8 cellular contexts compared by ENCODE assay signal in the genomic region with DNA sequence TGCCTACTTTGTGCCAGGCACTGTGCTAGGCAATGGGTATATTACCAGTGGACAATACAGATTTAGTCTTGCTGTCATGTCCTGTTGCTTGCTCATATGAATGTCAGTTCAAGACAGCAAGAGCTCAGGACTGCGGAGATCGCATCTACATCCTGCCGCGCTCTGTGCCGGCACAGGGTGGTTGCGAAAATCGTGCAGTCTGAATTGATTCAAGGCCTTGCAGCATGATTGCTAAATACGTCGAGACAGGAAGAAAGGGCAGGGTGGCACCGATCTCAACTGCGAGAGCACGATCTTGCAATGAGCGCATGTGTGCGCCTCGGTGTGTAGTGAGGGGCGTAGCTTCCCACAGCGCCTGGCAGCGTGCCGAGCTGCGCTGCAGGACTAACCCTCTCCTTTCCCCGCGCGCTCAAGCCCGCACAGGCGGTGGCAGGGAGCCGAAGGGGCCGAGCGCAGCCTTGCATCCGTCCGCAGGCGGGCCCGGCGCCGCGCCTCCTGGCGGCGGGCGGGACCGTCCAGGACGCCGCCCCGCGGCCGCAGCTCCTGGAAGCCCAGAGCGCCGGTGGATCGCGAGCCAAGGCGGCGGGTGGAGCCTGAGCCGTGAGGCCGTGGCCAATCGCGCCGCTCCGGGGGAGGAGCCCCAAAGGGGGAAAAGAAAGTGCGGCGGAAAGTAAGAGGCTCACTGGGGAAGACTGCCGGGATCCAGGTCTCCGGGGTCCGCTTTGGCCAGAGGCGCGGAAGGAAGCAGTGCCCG. TPM values are rescaled to one million over a fixed set of nuclear protein-coding genes. Genes with fewer than 3 reads are reported as not detected.
DNase-seq lines count a peak whose midpoint lies in the region; ATAC-seq and TF ChIP-seq lines count a peak whose summit lies in the region.

Gene IL1RAP, plus strand, starts transcription at position 677 of the 754 bp plus-strand sequence. CDS start 50,205 bp downstream, outside the sequence.

- H2AK9ac ChIP-seq in IMR-90 (replicated peaks; ENCODE audit: low read depth, low read length, poor library complexity) = peak within 1 kb of the TSS; percentile 47

- H3K9me3 ChIP-seq in IMR-90 (ENCODE audit: control insufficient read depth, insufficient read depth, low read length) = no peaks in the 10 kb centered on the region

- peak; percentile 77 for TF ChIP-seq CTCF in IMR-90 (conservative IDR thresholded peaks at IDR 0.05; ENCODE audit: low read depth, low read length)

- H3K9me1 ChIP-seq in IMR-90 (ENCODE audit: insufficient read depth, low read length) = peaks cover 4% of the 10 kb centered on the region; the same call in 1 of the 2 replicates

- peak within 1 kb of the TSS; percentile 97 for H3K23ac ChIP-seq in IMR-90 (ENCODE audit: low read depth, low read length)

- peaks cover 7% of the 10 kb centered on the region; the same call in 1 of the 2 replicates for H3K4me1 ChIP-seq in IMR-90 (ENCODE audit: control insufficient read depth, insufficient read depth, low read length)

- H4K20me1 ChIP-seq in IMR-90 (ENCODE audit: insufficient read depth, low read length) = no peaks in the 10 kb centered on the region

- H3K27me3 Mint-ChIP-seq in activated T-helper 1 cell treated with anti-CD3 and anti-CD28 coated beads, Interleukin-12 subunit alpha, Interleukin-12 subunit beta, Interleukin-2, Interleukin-4 antibody, amounts not matched to agents 30 ng/mL and 10 ng/mL and 1 ng/mL, durations not matched to agents 14 hours and 24 hours and 36 hours (ENCODE audit: insufficient read depth) = peaks cover 3% of the 10 kb centered on the region
- no peaks in the 10 kb centered on the region for H3K27me3 Mint-ChIP-seq in naive thymus-derived CD8-positive, alpha-beta T cell
- peaks cover 4 to 12% of the 10 kb centered on the region in 2 donors for H3K27me3 Mint-ChIP-seq in stimulated activated naive B cell treated with anti-CD40 and anti-IgM and Interleukin-4, amounts not matched to agents 10 μg/mL and 1 μg/mL and 100 μg/mL, for 72 hours

- peak within 1 kb of the TSS; percentile 80 for H2BK5ac ChIP-seq in IMR-90 (ENCODE audit: low read depth, low read length, poor library complexity, severe bottlenecking)

- peak within 1 kb of the TSS; percentile 60 for H3K27ac ChIP-seq in IMR-90 (ENCODE audit: insufficient read depth, low read length)

- 5% methylated on average over 11 of the region's 64 CpGs; no CpG with 5 or more reads in 1 of the 2 experiments for WGBS in IMR-90 (ENCODE audit: extremely low coverage in 2 of 2, insufficient read length in 1 of 2), 2 experiments

- H3K14ac ChIP-seq in IMR-90 (replicated peaks; ENCODE audit: low read depth, low read length) = peak within 1 kb of the TSS; percentile 84

- H2BK15ac ChIP-seq in IMR-90 (ENCODE audit: low read depth, low read length) = no peak within 1 kb of the TSS

- peak within 1 kb of the TSS; percentile 96 for H3K4me2 ChIP-seq in IMR-90 (ENCODE audit: low read depth, low read length)

- H3K4me1 Mint-ChIP-seq in activated T-helper 1 cell treated with anti-CD3 and anti-CD28 coated beads, Interleukin-12 subunit alpha, Interleukin-12 subunit beta, Interleukin-2, Interleukin-4 antibody, amounts not matched to agents 30 ng/mL and 10 ng/mL and 1 ng/mL, durations not matched to agents 14 hours and 24 hours and 36 hours (ENCODE audit: low read depth) = peaks cover 49% of the 10 kb centered on the region
- peaks cover 16 to 45% (median 32%) of the 10 kb centered on the region in 4 donors for H3K4me1 Mint-ChIP-seq in naive thymus-derived CD8-positive, alpha-beta T cell
- peaks cover 15 to 28% of the 10 kb centered on the region in 2 donors for H3K4me1 Mint-ChIP-seq in stimulated activated naive B cell treated with anti-CD40 and anti-IgM and Interleukin-4, amounts not matched to agents 10 μg/mL and 1 μg/mL and 100 μg/mL, for 72 hours

- no peaks in the 10 kb centered on the region for H3K9me3 Mint-ChIP-seq in activated T-helper 1 cell treated with anti-CD3 and anti-CD28 coated beads, Interleukin-12 subunit alpha, Interleukin-12 subunit beta, Interleukin-2, Interleukin-4 antibody, amounts not matched to agents 30 ng/mL and 10 ng/mL and 1 ng/mL, durations not matched to agents 14 hours and 24 hours and 36 hours
- H3K9me3 Mint-ChIP-seq in naive thymus-derived CD8-positive, alpha-beta T cell = no peaks in the 10 kb centered on the region
- peaks cover 3 to 4% of the 10 kb centered on the region in 2 donors for H3K9me3 Mint-ChIP-seq in stimulated activated naive B cell treated with anti-CD40 and anti-IgM and Interleukin-4, amounts not matched to agents 10 μg/mL and 1 μg/mL and 100 μg/mL, for 72 hours

- H3K36me3 ChIP-seq in IMR-90 (ENCODE audit: control insufficient read depth, insufficient read depth, low read length) = no peaks in the 10 kb centered on the region

- peak; percentile 99 for ATAC-seq in GM21529 (IDR thresholded peaks at IDR 0.05; ENCODE audit: unreplicated experiment)
- peak; percentile 98 for ATAC-seq in IMR-90 (ENCODE audit: low read depth)
- peak; percentile 85 to 88 for ATAC-seq in naive thymus-derived CD8-positive, alpha-beta T cell
- peak; percentile 97 for ATAC-seq in stimulated activated naive B cell treated with anti-CD40 and anti-IgM and Interleukin-4, amounts not matched to agents 10 μg/mL and 1 μg/mL and 100 μg/mL, for 72 hours (replicated peaks)

- H4K5ac ChIP-seq in IMR-90 (ENCODE audit: low read depth, low read length) = 0 out of 2 replicates have a peak within 1 kb of the TSS, but pooled peaks have one; percentile 2

- peak within 1 kb of the TSS; percentile 75 for H3K4ac ChIP-seq in IMR-90 (ENCODE audit: low read depth, low read length)

- POLR2A ChIA-PET in IMR-90 (lab: Charles Lee; ENCODE audit: unreplicated experiment) = no interaction called here
- POLR2A ChIA-PET in naive thymus-derived CD8-positive, alpha-beta T cell (lab: Charles Lee) = interaction anchor here (0.6 to 1.4 kb wide), 6 partner anchors 9 to 694 kb away, joined by 3 to 5 read pairs (median 4); no protein-coding TSS in a partner anchor

- CTCF ChIA-PET in IMR-90 (lab: Yijun Ruan, JAX) = interaction anchor here (1.0 to 2.6 kb wide), 4 partner anchors 23 to 184 kb away, joined by 3 to 9 read pairs (median 4); no protein-coding TSS in a partner anchor

- peak; percentile 46 for TF ChIP-seq RAD21 in IMR-90 (IDR thresholded peaks at IDR 0.05; ENCODE audit: low read length)

- dilution Hi-C loops in IMR-90 (cut with HindIII; ENCODE audit: low sequenced_read_pairs, unreplicated experiment) = no loop called here

- peak within 1 kb of the TSS; percentile 98 for H3K27ac Mint-ChIP-seq in activated T-helper 1 cell treated with anti-CD3 and anti-CD28 coated beads, Interleukin-12 subunit alpha, Interleukin-12 subunit beta, Interleukin-2, Interleukin-4 antibody, amounts not matched to agents 30 ng/mL and 10 ng/mL and 1 ng/mL, durations not matched to agents 14 hours and 24 hours and 36 hours
- peak within 1 kb of the TSS; percentile 82 to 98 (median 96) for H3K27ac Mint-ChIP-seq in naive thymus-derived CD8-positive, alpha-beta T cell
- H3K27ac Mint-ChIP-seq in stimulated activated naive B cell treated with anti-CD40 and anti-IgM and Interleukin-4, amounts not matched to agents 10 μg/mL and 1 μg/mL and 100 μg/mL, for 72 hours = peak within 1 kb of the TSS; percentile 91

- H3K79me1 ChIP-seq in IMR-90 (ENCODE audit: low read depth in 1 of 2, low read length in 2 of 2) = peaks cover 21 to 28% of the 10 kb centered on the region in 2 experiments; a peak in 3 of 4 replicates

- H3K4me3 Mint-ChIP-seq in activated T-helper 1 cell treated with anti-CD3 and anti-CD28 coated beads, Interleukin-12 subunit alpha, Interleukin-12 subunit beta, Interleukin-2, Interleukin-4 antibody, amounts not matched to agents 30 ng/mL and 10 ng/mL and 1 ng/mL, durations not matched to agents 14 hours and 24 hours and 36 hours = peak within 1 kb of the TSS; percentile 89
- H3K4me3 Mint-ChIP-seq in naive thymus-derived CD8-positive, alpha-beta T cell = peak within 1 kb of the TSS; percentile 79 to 96 (median 93)
- peak within 1 kb of the TSS; percentile 90 to 91 for H3K4me3 Mint-ChIP-seq in stimulated activated naive B cell treated with anti-CD40 and anti-IgM and Interleukin-4, amounts not matched to agents 10 μg/mL and 1 μg/mL and 100 μg/mL, for 72 hours

- BruUV-seq in IMR-90 (replicated peaks; lab: Mats Ljungman, UMichigan) = no TSS peak

- peaks cover 16% of the 10 kb centered on the region for H3K36me3 Mint-ChIP-seq in activated T-helper 1 cell treated with anti-CD3 and anti-CD28 coated beads, Interleukin-12 subunit alpha, Interleukin-12 subunit beta, Interleukin-2, Interleukin-4 antibody, amounts not matched to agents 30 ng/mL and 10 ng/mL and 1 ng/mL, durations not matched to agents 14 hours and 24 hours and 36 hours (ENCODE audit: low read depth)
- peaks cover 0 to 5% (median 4%) of the 10 kb centered on the region in 3 donors for H3K36me3 Mint-ChIP-seq in naive thymus-derived CD8-positive, alpha-beta T cell
- H3K36me3 Mint-ChIP-seq in stimulated activated naive B cell treated with anti-CD40 and anti-IgM and Interleukin-4, amounts not matched to agents 10 μg/mL and 1 μg/mL and 100 μg/mL, for 72 hours = peaks cover 4% of the 10 kb centered on the region in 2 donors

- H3K4me3 ChIP-seq in IMR-90 (ENCODE audit: insufficient read depth, low read depth, low read length) = peak within 1 kb of the TSS; percentile 60

- H3K18ac ChIP-seq in IMR-90 (ENCODE audit: low read depth, low read length) = peak within 1 kb of the TSS; percentile 51

- peak within 1 kb of the TSS; percentile 35; the same call in 1 of the 2 replicates for H2BK20ac ChIP-seq in IMR-90 (ENCODE audit: low read depth, low read length)

- TF ChIP-seq POLR2A in IMR-90 (IDR thresholded peaks at IDR 0.05; ENCODE audit: low read depth, low read length) = peak; percentile 56

- peak within 1 kb of the TSS in 1 of 2 experiments; percentile 81; a peak in 2 of 4 replicates for H4K8ac ChIP-seq in IMR-90 (ENCODE audit: low read depth in 2 of 2, low read length in 2 of 2)

- H2AK5ac ChIP-seq in IMR-90 (ENCODE audit: low read depth, low read length) = no peak within 1 kb of the TSS

- peak within 1 kb of the TSS; percentile 79 for H3K9ac ChIP-seq in IMR-90 (ENCODE audit: low read depth, low read length)

- in situ Hi-C loops in IMR-90 (cut with MboI; ENCODE audit: low sequenced_read_pairs) = no loop called here

- H2AFZ ChIP-seq in IMR-90 (replicated peaks; ENCODE audit: low read length, poor library complexity) = peak within 1 kb of the TSS; percentile 97

- H3K56ac ChIP-seq in IMR-90 (ENCODE audit: extremely low read depth, insufficient read depth, low read length) = 0 out of 2 replicates have a peak within 1 kb of the TSS, but pooled peaks have one; percentile 10

- intact Hi-C loops in IMR-90 (cut with micrococcal nuclease) = loop anchor here (1.0 to 10.0 kb wide), 4 partner anchors 184 to 549 kb away; no protein-coding TSS in a partner anchor
- intact Hi-C loops in activated T-helper 1 cell treated with anti-CD3 and anti-CD28 coated beads, Interleukin-12 subunit alpha, Interleukin-12 subunit beta, Interleukin-2, Interleukin-4 antibody, amounts not matched to agents 30 ng/mL and 10 ng/mL and 1 ng/mL, durations not matched to agents 14 hours and 24 hours and 36 hours (cut with micrococcal nuclease) = loop anchor here (1.0 to 10.0 kb wide), 9 partner anchors 22 to 1189 kb away; partner anchors contain the start of gene UTS2B

- H2BK120ac ChIP-seq in IMR-90 (ENCODE audit: low read depth, low read length) = peak within 1 kb of the TSS; percentile 86

- no peaks in the 10 kb centered on the region for H3K27me3 ChIP-seq in IMR-90 (ENCODE audit: control insufficient read depth, insufficient read depth, low read length)

- peak; percentile 82 for DNase-seq in DMS153 treated with DMSO at 0.1 percent for 48 hours (lab: John Stamatoyannopoulos, UW; ENCODE audit: unreplicated experiment)
- DNase-seq in IMR-90 = peak; percentile 88
- DNase-seq in RKO (ENCODE audit: low spot score) = peak; percentile 86
- peak; percentile 88 for DNase-seq in activated T-helper 1 cell treated with anti-CD3 and anti-CD28 coated beads, Interleukin-12 subunit alpha, Interleukin-12 subunit beta, Interleukin-2, Interleukin-4 antibody, amounts not matched to agents 30 ng/mL and 10 ng/mL and 1 ng/mL, durations not matched to agents 14 hours and 24 hours and 36 hours (ENCODE audit: low spot score)
- DNase-seq in fibroblast of gingiva (ENCODE audit: low read depth) = peak; percentile 98
- DNase-seq in naive thymus-derived CD8-positive, alpha-beta T cell = peak; percentile 74 to 93 (median 84)
- DNase-seq in stimulated activated naive B cell treated with anti-CD40 and anti-IgM and Interleukin-4, amounts not matched to agents 10 μg/mL and 1 μg/mL and 100 μg/mL, for 72 hours = peak; percentile 82

- H4K91ac ChIP-seq in IMR-90 (ENCODE audit: insufficient read depth, low read depth, low read length) = peak within 1 kb of the TSS; percentile 61

RNA-seq across cellular contexts. Expression of gene IL1RAP, which starts in this region (rescaled TPM):
- total RNA-seq in IMR-90 (2012; rRNA removed) = 9.4 and 11.3 TPM in 2 replicates
- polyA plus RNA-seq in IMR-90 (2012; rRNA removed) = 7.4 and 8.3 TPM in 2 replicates
- polyA plus RNA-seq in IMR-90 (2012; cell fraction: cytosol; rRNA removed) = 1.3 and 2.2 TPM in 2 replicates
- 1.3 and 4.4 TPM in 2 replicates for polyA plus RNA-seq in IMR-90 (2012; cell fraction: nucleus; rRNA removed; ENCODE audit: low replicate concordance)
- 26.4 and 31.6 TPM in 2 replicates for total RNA-seq in activated T-helper 1 cell treated with anti-CD3 and anti-CD28 coated beads, Interleukin-12 subunit alpha, Interleukin-12 subunit beta, Interleukin-2, Interleukin-4 antibody, amounts not matched to agents 30 ng/mL and 10 ng/mL and 1 ng/mL, durations not matched to agents 14 hours and 24 hours and 36 hours
- total RNA-seq in naive thymus-derived CD8-positive, alpha-beta T cell = 10 to 100 TPM; 10.4 to 11.3 TPM
- polyA plus RNA-seq in naive thymus-derived CD8-positive, alpha-beta T cell = 1 to 10 TPM; 2.2 to 3.9 (median 3.1) TPM

Comparison
In these comparisons a context has a peak if more than half of its experiments do, and no peak if none do; other contexts are left out.
1. Peak in every context shown above with its lines: DNase-seq, ATAC-seq, H3K4me3 ChIP-seq and H3K27ac ChIP-seq.